1 cellular context compared by ENCODE assay signal in genomic region chr5:103259705-103260355, GRCh38.
TF ChIP-seq lines count a peak whose summit lies in the region.

No MANE protein-coding gene starts in this region.

TF ChIP-seq in WTC11, 78 proteins besides CTCF, POLR2A, EP300 and RAD21 (continued from another document):
- no peak for TF ChIP-seq AFF4 (CRISPR knock-in tag; IDR thresholded peaks at IDR 0.05; ENCODE audit: borderline replicate concordance)
- no peak for TF ChIP-seq FOXJ3 (CRISPR knock-in tag; IDR thresholded peaks at IDR 0.05; ENCODE audit: borderline replicate concordance)
- no peak for TF ChIP-seq RORB (CRISPR knock-in tag; IDR thresholded peaks at IDR 0.05)
- TF ChIP-seq MAX (CRISPR knock-in tag; IDR thresholded peaks at IDR 0.05) = 0 out of 2 replicates have a peak, but pooled peaks have one; percentile 9
- no peak for TF ChIP-seq TEAD1 (CRISPR knock-in tag; IDR thresholded peaks at IDR 0.05)
- 0 out of 2 replicates have a peak, but pooled peaks have one; percentile 6 for TF ChIP-seq ETV6 (CRISPR knock-in tag; IDR thresholded peaks at IDR 0.05)
- TF ChIP-seq ZNF121 (CRISPR knock-in tag; IDR thresholded peaks at IDR 0.05) = no peak
- TF ChIP-seq ZNF416 (CRISPR knock-in tag; IDR thresholded peaks at IDR 0.05) = no peak
- TF ChIP-seq SMAD3 (CRISPR knock-in tag; IDR thresholded peaks at IDR 0.05; ENCODE audit: borderline replicate concordance) = no peak
